9 cellular contexts compared by ENCODE assay signal in genomic region chr7:129187681-129188371, GRCh38.
DNase-seq lines count a peak whose midpoint lies in the region; ATAC-seq and FAIRE-seq lines count a peak whose summit lies in the region.
"Had no signal": no experiment of that assay in that cellular context is flagged by ENCODE, and none has a peak within 500 bp of the region (broad histone marks: within the 10 kb centered on the region; RNA-seq: fewer than 3 reads in every experiment).

No MANE protein-coding gene starts in this region.

- in situ Hi-C loops in ACHN (cut with HindIII; ENCODE audit: low pct_ligation_motif_present, low pct_unique_long_range_greater_than_20kb, low sequenced_read_pairs) (no loop called here), HAP-1 (cut with MboI; ENCODE audit: low sequenced_read_pairs) (no loop called here)

- ATAC-seq in GM19328 (IDR thresholded peaks at IDR 0.05; ENCODE audit: unreplicated experiment) = no peak

- DNase-seq in ACHN (peak; percentile 14), HAP-1 (ENCODE audit: low spot score in 2 of 2) (no peak), caudate nucleus (lab: John Stamatoyannopoulos, UW) (no peak), HTR-8/SVneo (ENCODE audit: insufficient read length, low spot score) (no peak), SKM-1 (lab: John Stamatoyannopoulos, UW; ENCODE audit: unreplicated experiment) (no peak)
- no peak for DNase-seq in stimulated activated CD4-positive, alpha-beta T cell treated with anti-CD3 and anti-CD28 coated beads, Interleukin-4, amount 100 ng/mL, for 4 hours
- DNase-seq: NCI-H1694 had no signal

- H3K4me1 ChIP-seq in HAP-1 = peaks cover 8% of the 10 kb centered on the region; the same call in 1 of the 2 replicates
- peaks cover 13% of the 10 kb centered on the region for H3K4me1 ChIP-seq in muscle layer of colon (ENCODE audit: insufficient read depth, low read length)

- H3K36me3 ChIP-seq in HAP-1 (replicated peaks) (no peaks in the 10 kb centered on the region), muscle layer of colon (ENCODE audit: insufficient read depth, low read length) (no peaks in the 10 kb centered on the region)

- FAIRE-seq in HTR-8/SVneo (lab: Jason Lieb, UNC) = no peak

- no peaks in the 10 kb centered on the region for H3K27me3 ChIP-seq in HAP-1 (ENCODE audit: low read depth)
- no peaks in the 10 kb centered on the region for H3K27me3 ChIP-seq in muscle layer of colon (ENCODE audit: control insufficient read depth in 1 of 2, insufficient read depth in 2 of 2, low read length in 2 of 2)

- H3K9me3 ChIP-seq in HAP-1 = no peaks in the 10 kb centered on the region
- H3K9me3 ChIP-seq in muscle layer of colon (ENCODE audit: low read length) = no peaks in the 10 kb centered on the region

- no peak overlapping the region for H3K9ac ChIP-seq in muscle layer of colon (ENCODE audit: low read length)

- H3K27ac ChIP-seq in caudate nucleus (ENCODE audit: low read depth, low read length) (peak overlapping the region; percentile 18), muscle layer of colon (ENCODE audit: low read depth, low read length) (peak overlapping the region; percentile 74)

- peak overlapping the region; percentile 63 for H3K4me3 ChIP-seq in HAP-1
- peak overlapping the region; percentile 75 to 89 for H3K4me3 ChIP-seq in muscle layer of colon (ENCODE audit: low read depth in 1 of 2, low read length in 2 of 2)
